Comparison of ENCODE assay signal across 18 cellular contexts in the genomic region with DNA sequence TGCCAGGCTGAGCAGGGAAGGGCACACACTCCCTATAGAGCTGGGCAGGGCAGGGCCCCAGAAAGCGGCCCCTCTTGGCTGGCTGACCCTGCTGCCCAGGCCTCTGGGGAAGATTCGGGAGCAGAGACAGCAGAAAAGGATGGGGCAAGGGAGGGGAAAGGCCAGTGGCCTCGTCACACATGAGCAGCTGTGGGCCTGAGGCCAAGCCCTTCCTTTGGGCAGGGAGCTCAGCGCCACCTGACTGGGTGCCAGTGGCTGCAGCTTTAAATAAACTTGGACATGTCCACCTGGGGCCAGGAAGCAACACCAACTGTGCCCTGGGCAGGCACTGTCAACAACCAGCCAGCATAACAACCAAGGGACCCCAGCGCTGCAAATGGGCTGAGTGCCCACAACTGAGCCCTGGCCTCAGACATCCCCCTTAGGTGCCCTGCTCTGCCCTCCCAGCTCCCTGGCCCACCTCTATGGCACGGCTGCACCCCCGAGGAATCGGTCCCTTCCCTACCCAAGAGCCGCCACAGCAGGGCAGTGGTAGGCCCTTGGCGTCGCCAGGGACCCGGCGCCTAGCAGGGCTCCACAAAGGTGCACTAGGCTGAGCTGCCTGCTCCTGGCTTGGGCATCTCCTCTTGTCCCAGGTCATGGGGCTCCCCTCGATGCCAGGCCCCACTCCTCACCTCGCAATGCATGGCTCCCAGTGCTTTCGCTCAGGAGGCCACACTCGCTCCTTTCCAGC. TPM values are rescaled to one million over a fixed set of nuclear protein-coding genes. Genes with fewer than 3 reads are reported as not detected.
A peak's percentile ranks its signal among the peaks of the same experiment; 100 is the strongest.
DNase-seq lines count a peak whose midpoint lies in the region; ATAC-seq lines count a peak whose summit lies in the region.
"Had no signal": no experiment of that assay in that cellular context is flagged by ENCODE, and none has a peak within 500 bp of the region (broad histone marks: within the 10 kb centered on the region; RNA-seq: fewer than 3 reads in every experiment).

No MANE protein-coding gene starts in this region.

- no peak for ATAC-seq in HG02798 (IDR thresholded peaks at IDR 0.05; ENCODE audit: poor library complexity, unreplicated experiment)
- ATAC-seq: activated naive CD4-positive, alpha-beta T cell treated with anti-CD3 and anti-CD28 coated beads, Interleukin-2, amount 50 U/mL, for 72 hours; natural killer cell had no signal

- DNase-seq in ACHN (peak; percentile 59), NCI-H2196 (lab: John Stamatoyannopoulos, UW; ENCODE audit: unreplicated experiment) (peak; percentile 89), glomerular visceral epithelial cell (ENCODE audit: extremely low spot score) (peak; percentile 62), myocyte (ENCODE audit: low read depth) (peak; percentile 92), DMS153 treated with DMSO at 0.1 percent for 48 hours (lab: John Stamatoyannopoulos, UW; ENCODE audit: unreplicated experiment) (no peak), SK-N-DZ (ENCODE audit: low spot score) (no peak), NAMALWA (ENCODE audit: low spot score) (no peak)
- DNase-seq: activated CD4-positive, alpha-beta T cell treated with anti-CD3 and anti-CD28 coated beads for 48 hours; activated CD8-positive, alpha-beta memory T cell treated with anti-CD3 and anti-CD28 coated beads, Interleukin-2, amount 50 U/mL, for 48 hours; effector memory CD4-positive, alpha-beta T cell; natural killer cell; NCI-H1436 treated with DMSO at 0.1 percent for 48 hours; NCI-H446; retina; stimulated activated CD4-positive, alpha-beta T cell treated with anti-CD3 and anti-CD28 coated beads, Interleukin-1b, Interleukin-23, amount 100 ng/mL, for 48 hours had no signal

- in situ Hi-C loops in ACHN (cut with HindIII; ENCODE audit: low pct_ligation_motif_present, low pct_unique_long_range_greater_than_20kb, low sequenced_read_pairs), result no loop called here

RNA-seq across cellular contexts. Expression of gene CAMK2B, which starts 2.6 kb away (rescaled TPM):
- total RNA-seq in myocyte, result 31.8 and 34.0 TPM in 2 replicates
- polyA plus RNA-seq in myocyte (2012), result 5.9 TPM
- polyA plus RNA-seq in SK-N-DZ (2014; cell fraction: cytosol; rRNA removed), result 0.45 and 2.1 TPM in 2 replicates
- polyA plus RNA-seq in SK-N-DZ (2014; cell fraction: nucleus; rRNA removed), result 0.59 and 3.4 TPM in 2 replicates
- polyA plus RNA-seq: AG04450 had no signal

Comparison
In these comparisons a context has a peak if more than half of its experiments do, and no peak if none do; other contexts are left out.
1. DNase-seq: peak in ACHN (single experiment), NCI-H2196 (single experiment), glomerular visceral epithelial cell (single experiment) and myocyte (single experiment); none in DMS153 treated with DMSO at 0.1 percent for 48 hours (single experiment), SK-N-DZ (single experiment) and NAMALWA (single experiment).